ENCODE assay signal across 29 cellular contexts in the genomic region with DNA sequence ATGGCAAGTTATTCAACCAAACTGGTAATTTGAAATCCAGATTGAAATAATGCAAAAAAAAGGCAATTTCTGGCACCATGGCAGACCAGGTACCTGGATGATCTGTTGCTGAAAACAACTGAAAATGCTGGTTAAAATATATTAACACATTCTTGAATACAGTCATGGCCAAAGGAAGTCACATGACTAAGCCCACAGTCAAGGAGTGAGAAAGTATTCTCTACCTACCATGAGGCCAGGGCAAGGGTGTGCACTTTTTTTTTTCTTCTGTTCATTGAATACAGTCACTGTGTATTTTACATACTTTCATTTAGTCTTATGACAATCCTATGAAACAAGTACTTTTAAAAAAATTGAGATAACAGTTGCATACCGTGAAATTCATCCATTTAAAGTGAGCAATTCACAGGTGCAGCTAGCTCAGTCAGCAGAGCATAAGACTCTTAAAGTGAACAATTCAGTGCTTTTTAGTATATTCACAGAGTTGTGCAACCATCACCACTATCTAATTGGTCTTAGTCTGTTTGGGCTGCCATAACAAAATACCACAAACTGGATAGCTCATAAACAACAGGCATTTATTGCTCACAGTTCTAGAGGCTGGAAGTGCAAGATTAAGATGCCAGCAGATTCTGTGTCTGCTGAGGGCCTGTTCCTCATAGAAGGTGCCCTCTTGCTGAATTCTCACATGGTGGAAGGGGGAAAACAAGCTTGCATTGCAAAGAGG. TPM values are rescaled to one million over a fixed set of nuclear protein-coding genes. Genes with fewer than 3 reads are reported as not detected.
DNase-seq lines count a peak whose midpoint lies in the region; ATAC-seq and TF ChIP-seq lines count a peak whose summit lies in the region.
"Had no signal": no experiment of that assay in that cellular context is flagged by ENCODE, and none has a peak within 500 bp of the region (broad histone marks: within the 10 kb centered on the region; RNA-seq: fewer than 3 reads in every experiment).

No MANE protein-coding gene starts in this region.

- no peak overlapping the region for H3K4me3 ChIP-seq in choroid plexus epithelial cell (ENCODE audit: low read depth, low read length)
- H3K4me3 ChIP-seq: BLaER1 treated with 17β-estradiol and CSF1 and Interleukin-3, amounts not matched to agents 10 nM and 100 nM; breast epithelium; coronary artery; esophagus squamous epithelium; gastroesophageal sphincter; left ventricle myocardium inferior; skin epidermis; suprapubic skin had no signal

- H3K9me3 Mint-ChIP-seq in activated naive CD4-positive, alpha-beta T cell treated with anti-CD3 and anti-CD28 coated beads, Interleukin-2, amount 50 U/mL, for 72 hours = no peaks in the 10 kb centered on the region
- H3K9me3 Mint-ChIP-seq in activated naive CD4-positive, alpha-beta T cell treated with anti-CD3 and anti-CD28 coated beads, Interleukin-2, amount 10 ng/mL, durations not matched to agents 7 days and 5 days = peaks cover 5% of the 10 kb centered on the region

- no peak overlapping the region for H3K27ac Mint-ChIP-seq in activated naive CD4-positive, alpha-beta T cell treated with anti-CD3 and anti-CD28 coated beads, Interleukin-2, amount 50 U/mL, for 72 hours
- no peak overlapping the region for H3K27ac Mint-ChIP-seq in activated naive CD4-positive, alpha-beta T cell treated with anti-CD3 and anti-CD28 coated beads, Interleukin-2, amount 10 ng/mL, durations not matched to agents 7 days and 5 days
- H3K27ac Mint-ChIP-seq: mesothelial cell of epicardium; naive thymus-derived CD8-positive, alpha-beta T cell had no signal

- CTCF ChIA-PET in activated naive CD4-positive, alpha-beta T cell treated with anti-CD3 and anti-CD28 coated beads, Interleukin-2, amount 10 ng/mL, durations not matched to agents 7 days and 5 days (lab: Charles Lee) = interaction anchor here (0.6 to 1.3 kb wide), 2 partner anchors 61 to 90 kb away, joined by 3 to 4 read pairs; no protein-coding TSS in a partner anchor

- ATAC-seq in activated naive CD4-positive, alpha-beta T cell treated with anti-CD3 and anti-CD28 coated beads, Interleukin-2, amount 50 U/mL, for 72 hours = peak; percentile 18 to 25
- ATAC-seq: gastroesophageal sphincter; naive thymus-derived CD8-positive, alpha-beta T cell had no signal

- no peak for TF ChIP-seq CTCF in choroid plexus epithelial cell (conservative IDR thresholded peaks at IDR 0.05; ENCODE audit: low read depth, low read length)

- H3K4me3 Mint-ChIP-seq in activated naive CD4-positive, alpha-beta T cell treated with anti-CD3 and anti-CD28 coated beads, Interleukin-2, amount 10 ng/mL, durations not matched to agents 7 days and 5 days = no peak overlapping the region
- H3K4me3 Mint-ChIP-seq: mesothelial cell of epicardium; naive thymus-derived CD8-positive, alpha-beta T cell had no signal

- H3K4me1 Mint-ChIP-seq in activated naive CD4-positive, alpha-beta T cell treated with anti-CD3 and anti-CD28 coated beads, Interleukin-2, amount 10 ng/mL, durations not matched to agents 7 days and 5 days = peaks cover 17% of the 10 kb centered on the region

- H3K27me3 Mint-ChIP-seq in activated naive CD4-positive, alpha-beta T cell treated with anti-CD3 and anti-CD28 coated beads, Interleukin-2, amount 10 ng/mL, durations not matched to agents 7 days and 5 days = peaks cover 14% of the 10 kb centered on the region
- H3K27me3 Mint-ChIP-seq: naive thymus-derived CD8-positive, alpha-beta T cell had no signal

- no peak for DNase-seq in activated naive CD4-positive, alpha-beta T cell treated with anti-CD3 and anti-CD28 coated beads, Interleukin-2, amount 50 U/mL, for 72 hours (ENCODE audit: low spot score in 2 of 2)
- DNase-seq in activated naive CD4-positive, alpha-beta T cell treated with anti-CD3 and anti-CD28 coated beads, Interleukin-2, amount 10 ng/mL, durations not matched to agents 7 days and 5 days = no peak
- DNase-seq in MV-4-11 (lab: John Stamatoyannopoulos, UW) = peak; percentile 19
- peak; percentile 25 for DNase-seq in choroid plexus epithelial cell (ENCODE audit: low read depth)
- DNase-seq in mucosa of gallbladder (ENCODE audit: low spot score) = no peak
- DNase-seq in NCI-H1930 (lab: John Stamatoyannopoulos, UW) = no peak
- DNase-seq in cortex of kidney (lab: John Stamatoyannopoulos, UW) = no peak
- DNase-seq: activated CD4-positive, alpha-beta T cell treated with anti-CD3 and anti-CD28 coated beads, Interleukin-2, amount 50 U/mL, for 1 hour; activated CD8-positive, alpha-beta memory T cell treated with anti-CD3 and anti-CD28 coated beads, Interleukin-2, amount 50 U/mL, for 4 hours; activated gamma-delta T cell; amygdala; COR-L47; esophagus squamous epithelium; H7; hippocampal formation; left ventricle myocardium inferior; naive thymus-derived CD8-positive, alpha-beta T cell; NCI-H1436; NCI-H524; RPMI8226; SK-N-SH had no signal

- H3K36me3 Mint-ChIP-seq in activated naive CD4-positive, alpha-beta T cell treated with anti-CD3 and anti-CD28 coated beads, Interleukin-2, amount 50 U/mL, for 72 hours = peaks cover 0 to 5% of the 10 kb centered on the region in 2 donors
- H3K36me3 Mint-ChIP-seq in activated naive CD4-positive, alpha-beta T cell treated with anti-CD3 and anti-CD28 coated beads, Interleukin-2, amount 10 ng/mL, durations not matched to agents 7 days and 5 days = no peaks in the 10 kb centered on the region

RNA-seq across cellular contexts. Expression of gene MPP1, which starts 4.8 kb away (rescaled TPM):
- 10 to 100 TPM; 30.2 to 32.8 TPM for total RNA-seq in activated naive CD4-positive, alpha-beta T cell treated with anti-CD3 and anti-CD28 coated beads, Interleukin-2, amount 50 U/mL, for 72 hours
- total RNA-seq in mucosa of gallbladder = 48.5 TPM

RNA-seq across cellular contexts. Expression of gene SMIM9, which starts 24.4 kb away (rescaled TPM):
- total RNA-seq in activated naive CD4-positive, alpha-beta T cell treated with anti-CD3 and anti-CD28 coated beads, Interleukin-2, amount 50 U/mL, for 72 hours = not detected
- total RNA-seq in mucosa of gallbladder = not detected
- total RNA-seq: breast epithelium; esophagus squamous epithelium; gastroesophageal sphincter; H7; left ventricle myocardium inferior; mesothelial cell of epicardium; naive thymus-derived CD8-positive, alpha-beta T cell; osteoblast; suprapubic skin had no signal

RNA-seq across cellular contexts. Expression of gene DKC1, which starts 47.4 kb away (rescaled TPM):
- total RNA-seq in activated naive CD4-positive, alpha-beta T cell treated with anti-CD3 and anti-CD28 coated beads, Interleukin-2, amount 50 U/mL, for 72 hours = 100 to 1,000 TPM; 112 to 120 TPM
- 26.9 TPM for total RNA-seq in mucosa of gallbladder

RNA-seq across cellular contexts. Expression of gene GAB3, which starts 59.2 kb away (rescaled TPM):
- 1 to 10 TPM; 3.3 to 4.0 TPM for total RNA-seq in activated naive CD4-positive, alpha-beta T cell treated with anti-CD3 and anti-CD28 coated beads, Interleukin-2, amount 50 U/mL, for 72 hours
- total RNA-seq in mucosa of gallbladder = 4.6 TPM

Comparison
In these comparisons a context has a peak if more than half of its experiments do, and no peak if none do; other contexts are left out.
1. DNase-seq: peak in MV-4-11 (single experiment) and choroid plexus epithelial cell (single experiment); none in activated naive CD4-positive, alpha-beta T cell treated with anti-CD3 and anti-CD28 coated beads, Interleukin-2, amount 50 U/mL, for 72 hours (0 of 2), activated naive CD4-positive, alpha-beta T cell treated with anti-CD3 and anti-CD28 coated beads, Interleukin-2, amount 10 ng/mL, durations not matched to agents 7 days and 5 days (single experiment), mucosa of gallbladder (single experiment), NCI-H1930 (0 of 2) and cortex of kidney (single experiment).